In the genomic region with DNA sequence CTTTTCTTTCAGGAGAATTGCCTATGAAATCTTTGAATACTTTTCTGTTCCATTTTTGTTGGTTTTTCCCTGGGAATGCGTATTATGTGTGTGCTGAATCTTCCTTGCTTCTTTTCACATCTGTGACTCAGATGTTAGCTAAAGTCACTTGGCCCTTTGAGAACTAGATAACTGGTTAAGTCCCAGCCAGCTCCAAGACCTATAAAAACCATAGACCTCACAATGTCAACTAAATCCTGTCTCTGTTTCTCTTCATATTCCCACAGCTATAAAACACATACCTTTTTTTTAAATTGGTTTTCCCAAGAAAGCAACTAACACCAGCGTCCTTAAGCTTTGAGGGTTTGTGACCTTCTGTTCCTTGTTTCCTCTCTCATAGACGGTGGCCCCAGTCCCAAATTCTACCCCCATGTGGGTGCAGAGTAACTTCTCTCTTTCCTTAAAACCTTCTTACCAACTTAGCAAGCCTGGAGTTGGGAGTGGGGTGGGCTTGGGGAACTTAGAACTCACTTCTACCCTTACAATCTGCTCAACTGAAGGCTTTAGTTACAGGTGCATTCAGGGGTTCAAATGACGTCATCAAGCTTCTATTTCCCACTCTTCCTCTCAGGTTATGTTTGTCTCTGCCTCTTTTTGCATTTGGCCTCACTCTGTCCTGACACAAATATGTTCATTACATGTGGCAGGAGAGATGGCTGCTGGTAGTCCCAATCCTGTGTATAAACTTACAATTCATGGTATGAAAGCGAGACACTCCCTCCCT, we compare ENCODE assay signal across 15 cellular contexts. TPM values are rescaled to one million over a fixed set of nuclear protein-coding genes. Genes with fewer than 3 reads are reported as not detected.
DNase-seq lines count a peak whose midpoint lies in the region; ATAC-seq, FAIRE-seq and TF ChIP-seq lines count a peak whose summit lies in the region.
"Had no signal": no experiment of that assay in that cellular context is flagged by ENCODE, and none has a peak within 500 bp of the region (broad histone marks: within the 10 kb centered on the region; RNA-seq: fewer than 3 reads in every experiment).

No MANE protein-coding gene starts in this region.

- H3K9ac ChIP-seq in GM23248, result no peak overlapping the region
- H3K9ac ChIP-seq in GM12878 (ENCODE audit: control insufficient read depth, insufficient read depth, low read length), result no peak overlapping the region
- H3K9ac ChIP-seq: BLaER1 had no signal

- H3K4me2 ChIP-seq in GM23248 (ENCODE audit: unreplicated experiment) (no peak overlapping the region), GM12878 (ENCODE audit: control insufficient read depth, insufficient read depth) (no peak overlapping the region)
- H3K4me2 ChIP-seq: A549, BLaER1 had no signal

- SMC1A ChIA-PET in GM12878 (lab: Charles Lee; ENCODE audit: uncharacterized antibody, unreplicated experiment), result no interaction called here

- DNase-seq in GM23248 (peak; percentile 6), GM12878 (ENCODE audit: low read depth, low spot score) (no peak), fibroblast of villous mesenchyme (ENCODE audit: low read depth) (peak; percentile 93), NCI-H774 (lab: John Stamatoyannopoulos, UW) (no peak), EL (no peak)
- DNase-seq in stimulated activated CD4-positive, alpha-beta T cell treated with anti-CD3 and anti-CD28 coated beads, Interleukin-4, amount 100 ng/mL, for 1 hour, result no peak
- DNase-seq: Caco-2; CD8-positive, alpha-beta memory T cell; DMS53 had no signal

- BruUV-seq in GM12878 (replicated peaks; lab: Mats Ljungman, UMichigan), result no TSS peak

- H3K27me3 ChIP-seq in GM23248 (replicated peaks; ENCODE audit: insufficient read depth), result no peaks in the 10 kb centered on the region; the same call in 1 of the 2 replicates
- no peaks in the 10 kb centered on the region for H3K27me3 ChIP-seq in GM12878 (replicated peaks in 1 of 2; ENCODE audit: control insufficient read depth in 2 of 2, insufficient read depth in 2 of 2, low read length in 1 of 2)
- H3K27me3 ChIP-seq: BLaER1 had no signal

- POLR2A ChIA-PET in GM12878 (lab: Charles Lee), result no interaction called here

- WGBS in GM23248 (ENCODE audit: low coverage in 1 of 2, low lambda C conversion rate in 2 of 2, missing lambda C conversion rate in 2 of 2), 2 experiments, result 10 to 16% methylated on average over 5 of the region's 5 CpGs
- 28% methylated on average over 5 of the region's 5 CpGs for WGBS in GM12878 (ENCODE audit: insufficient coverage, insufficient replicate concordance, low lambda C conversion rate, missing lambda C conversion rate)

- FAIRE-seq in GM12878 (lab: Jason Lieb, UNC), result no peak
- FAIRE-seq: A549, GM12892, H54 had no signal

- no peaks in the 10 kb centered on the region for H3F3A ChIP-seq in GM23248 (ENCODE audit: insufficient read depth)

- CTCF ChIA-PET in GM12878 (lab: Yijun Ruan, JAX), result no interaction called here

- H3K79me2 ChIP-seq in GM23248 (ENCODE audit: insufficient read depth) (no peaks in the 10 kb centered on the region), GM12878 (ENCODE audit: control insufficient read depth, insufficient read depth, low read length) (no peaks in the 10 kb centered on the region)

- H3K4me3 ChIP-seq in GM23248 (no peak overlapping the region), GM12878 (no peak overlapping the region), fibroblast of villous mesenchyme (ENCODE audit: low read depth, low read length) (no peak overlapping the region)
- H3K4me3 ChIP-seq: A549, BLaER1 had no signal

- H4K20me1 ChIP-seq in GM23248 (ENCODE audit: insufficient read depth) (no peaks in the 10 kb centered on the region), GM12878 (ENCODE audit: control insufficient read depth, insufficient read depth) (no peaks in the 10 kb centered on the region)
- H4K20me1 ChIP-seq: BLaER1 had no signal

- peak overlapping the region; percentile 34; the same call in 1 of the 2 replicates for H2AFZ ChIP-seq in GM23248
- no peak overlapping the region for H2AFZ ChIP-seq in GM12878 (ENCODE audit: control insufficient read depth, low read depth, low read length)

- TF ChIP-seq CTCF in GM12878 (IDR thresholded peaks at IDR 0.05 in 2 of 3, conservative IDR thresholded peaks at IDR 0.05 in 1 of 3; ENCODE audit: control insufficient read depth in 2 of 3, extremely low read depth in 1 of 3, insufficient read depth in 1 of 3, low read depth in 3 of 3, low read length in 3 of 3) (no peak), fibroblast of villous mesenchyme (IDR thresholded peaks at IDR 0.05; ENCODE audit: insufficient read depth, low read depth, low read length) (no peak)

- no peak for TF ChIP-seq POLR2A in GM12878 (IDR thresholded peaks at IDR 0.05; ENCODE audit: low read depth, low read length)

- H3K4me1 ChIP-seq in GM23248 (ENCODE audit: insufficient read depth) (no peaks in the 10 kb centered on the region), GM12878 (ENCODE audit: control insufficient read depth, insufficient read depth, low read length) (no peaks in the 10 kb centered on the region)
- H3K4me1 ChIP-seq: A549 had no signal

- in situ Hi-C loops in GM23248 (cut with MboI) (no loop called here), GM12878 (cut with MboI) (no loop called here)

- RAD21 ChIA-PET in GM12878 (lab: Charles Lee; ENCODE audit: unreplicated experiment), result no interaction called here

- TF ChIP-seq EP300 in GM12878 (IDR thresholded peaks at IDR 0.05; ENCODE audit: borderline replicate concordance in 1 of 2, control insufficient read depth in 1 of 2, low read depth in 2 of 2, low read length in 2 of 2), result no peak

- H3K9me2 ChIP-seq in GM23248 (ENCODE audit: insufficient read depth), result no peaks in the 10 kb centered on the region

- H3K9me3 ChIP-seq in GM23248 (ENCODE audit: low read depth) (no peaks in the 10 kb centered on the region), GM12878 (replicated peaks; ENCODE audit: control insufficient read depth, insufficient read depth, low read length) (peaks cover 12% of the 10 kb centered on the region; the same call in 2 of the 3 replicates)

- TF ChIP-seq RAD21 in GM12878 (IDR thresholded peaks at IDR 0.05; ENCODE audit: insufficient read depth, low read depth, low read length), result no peak

- H3K27ac ChIP-seq in GM23248 (no peak overlapping the region), GM12878 (ENCODE audit: control insufficient read depth, insufficient read depth) (no peak overlapping the region)
- H3K27ac ChIP-seq: A549, BLaER1 had no signal

- H3K36me3 ChIP-seq in GM23248 (ENCODE audit: low read depth), result no peaks in the 10 kb centered on the region
- no peaks in the 10 kb centered on the region for H3K36me3 ChIP-seq in GM12878 (ENCODE audit: control insufficient read depth in 2 of 2, insufficient read depth in 2 of 2, low read length in 1 of 2)
- H3K36me3 ChIP-seq: BLaER1 had no signal

- ATAC-seq in GM12878, result no peak
- no peak for ATAC-seq in HG03565 (IDR thresholded peaks at IDR 0.05; ENCODE audit: unreplicated experiment)
- ATAC-seq: A549, HCT116 had no signal

- intact Hi-C loops in GM12878 (cut with micrococcal nuclease; ENCODE audit: unreplicated experiment), result no loop called here

TF ChIP-seq in GM12878, 131 proteins besides CTCF, POLR2A, EP300 and RAD21:
- TF ChIP-seq ATF7 (IDR thresholded peaks at IDR 0.05; ENCODE audit: low read depth), result 0 out of 2 replicates have a peak, but pooled peaks have one; percentile 29
- TF ChIP-seq POU2F2 (IDR thresholded peaks at IDR 0.05; ENCODE audit: borderline replicate concordance, low read depth, low read length), result no peak

RNA-seq across cellular contexts. Expression of a gene that starts 58.1 kb away (rescaled TPM):
- 66.9 and 122 TPM in 2 replicates for total RNA-seq in GM23248 (2014; rRNA removed; shearing (Covaris generic))
- polyA plus RNA-seq in GM23248 (2016; fragmentation: Nextera tagmentation; extraction: Ambion mirVana) (88.0 and 99.4 TPM in 2 replicates), GM12878 (2011; rRNA removed) (1.5 and 1.8 TPM in 2 replicates), GM12878 (2014; fragmentation: Illumina TruSeq; extraction: Trizol) (8.5 and 9.3 TPM in 2 replicates), GM12878 (2014; fragmentation: Nextera tagmentation; extraction: Ambion mirVana) (1 to 10 TPM; 2.1 TPM), GM12878 (2014; rRNA removed) (6.6 and 7.8 TPM in 2 replicates), GM12878 (2016; fragmentation: Nextera tagmentation; extraction: Ambion mirVana) (1 to 10 TPM; 6.2 to 7.2 TPM)
- total RNA-seq in GM12878 (2013; cell fraction: nucleolus; rRNA removed), result 35.4 and 35.6 TPM in 2 replicates
- total RNA-seq in GM12878 (2014; rRNA removed) (8.3 and 9.0 TPM in 2 replicates), GM12878 (2014; rRNA removed; fragmentation: Illumina TruSeq; extraction: Trizol) (5.3 and 6.7 TPM in 2 replicates), GM12878 (2021) (6.2 and 6.4 TPM in 2 replicates), fibroblast of villous mesenchyme (114 and 136 TPM in 2 replicates)
- 2.1 TPM for polyA plus RNA-seq in GM12878 (2011; ENCODE audit: low read depth)
- polyA plus RNA-seq in GM12878 (2011; cell fraction: cytosol; rRNA removed), result 1.6 and 2.5 TPM in 2 replicates
- 2.9 and 6.2 TPM in 2 replicates for polyA plus RNA-seq in GM12878 (2011; cell fraction: nucleus; rRNA removed)
- polyA plus RNA-seq in GM12878 (2012), result 3.6 and 6.1 TPM in 2 replicates
- 0.51 and 2.2 TPM in 2 replicates for polyA minus RNA-seq in GM12878 (2011; rRNA and poly(A)+ RNA removed)
- polyA minus RNA-seq in GM12878 (2011; cell fraction: cytosol; rRNA and poly(A)+ RNA removed), result 1.2 and 1.7 TPM in 2 replicates
- polyA minus RNA-seq in GM12878 (2011; cell fraction: nucleus; rRNA and poly(A)+ RNA removed), result 0.85 and 2.9 TPM in 2 replicates

Comparison
In these comparisons a context has a peak if more than half of its experiments do, and no peak if none do; other contexts are left out.
1. DNase-seq: peak in GM23248 (single experiment) and fibroblast of villous mesenchyme (single experiment); none in GM12878 (single experiment), stimulated activated CD4-positive, alpha-beta T cell treated with anti-CD3 and anti-CD28 coated beads, Interleukin-4, amount 100 ng/mL, for 1 hour (single experiment), NCI-H774 (single experiment) and EL (single experiment).